14 cellular contexts compared by ENCODE assay signal in genomic region chr13:86572115-86572514, GRCh38.
DNase-seq lines count a peak whose midpoint lies in the region; ATAC-seq lines count a peak whose summit lies in the region.
"Had no signal": no experiment of that assay in that cellular context is flagged by ENCODE, and none has a peak within 500 bp of the region (broad histone marks: within the 10 kb centered on the region; RNA-seq: fewer than 3 reads in every experiment).

No MANE protein-coding gene starts in this region.

- DNase-seq in DMS53 (lab: John Stamatoyannopoulos, UW): peak; percentile 42
- peak; percentile 96 for DNase-seq in MV-4-11 (lab: John Stamatoyannopoulos, UW)
- DNase-seq in SW 1271 (lab: John Stamatoyannopoulos, UW): peak; percentile 19 to 80
- peak; percentile 9 for DNase-seq in glomerular visceral epithelial cell (ENCODE audit: extremely low spot score)
- no peak for DNase-seq in NCI-H748 (lab: John Stamatoyannopoulos, UW; ENCODE audit: unreplicated experiment)
- DNase-seq in sciatic nerve (ENCODE audit: low spot score): no peak
- DNase-seq in NCI-H2029 treated with DMSO at 0.1 percent for 48 hours (lab: John Stamatoyannopoulos, UW): no peak
- DNase-seq: activated CD8-positive, alpha-beta memory T cell treated with anti-CD3 and anti-CD28 coated beads, Interleukin-2, amount 50 U/mL, for 4 hours; adrenal gland; NCI-H1105; stimulated activated CD4-positive, alpha-beta T cell treated with anti-CD3 and anti-CD28 coated beads, Interleukin-12 subunit alpha, Interleukin-12 subunit beta, amount 100 ng/mL, for 4 hours; T1000; uterus had no signal

- intact Hi-C loops in sciatic nerve (cut with DNase I): no loop called here

- ATAC-seq in sciatic nerve (no peak), GM18858 (IDR thresholded peaks at IDR 0.05; ENCODE audit: unreplicated experiment) (no peak)

Comparison
In these comparisons a context has a peak if more than half of its experiments do, and no peak if none do; other contexts are left out.
1. DNase-seq: peak in DMS53 (single experiment), MV-4-11 (single experiment), SW 1271 (2 of 2) and glomerular visceral epithelial cell (single experiment); none in NCI-H748 (single experiment), sciatic nerve (single experiment) and NCI-H2029 treated with DMSO at 0.1 percent for 48 hours (single experiment).